ENCODE assay signal across 28 cellular contexts in genomic region chr5:43296835-43297234, GRCh38.
"Had no signal": no experiment of that assay in that cellular context is flagged by ENCODE, and none has a peak within 500 bp of the region (broad histone marks: within the 10 kb centered on the region; RNA-seq: fewer than 3 reads in every experiment).

No MANE protein-coding gene starts in this region.

- H3K9me3 Mint-ChIP-seq: activated CD4-positive, alpha-beta memory T cell treated with anti-CD3 and anti-CD28 coated beads for 36 hours; activated CD4-positive, alpha-beta T cell treated with anti-CD3 and anti-CD28 coated beads, Interleukin-2, amount 10 ng/mL, durations not matched to agents 24 days and 14 days; activated T-cell treated with anti-CD3 and anti-CD28 coated beads, Interleukin-2, amount 50 U/mL, for 4 hours; T-cell; T-helper 1 cell treated with Interleukin-12 subunit alpha and Interleukin-12 subunit beta and Interleukin-4 antibody, amounts not matched to agents 30 μg/mL and 1 μg/mL, for 36 hours had no signal

- DNase-seq: activated CD4-positive, alpha-beta memory T cell treated with anti-CD3 and anti-CD28 coated beads for 36 hours; activated CD4-positive, alpha-beta T cell treated with anti-CD3 and anti-CD28 coated beads for 36 hours; activated CD4-positive, alpha-beta T cell treated with anti-CD3 and anti-CD28 coated beads, Interleukin-2, amount 10 ng/mL, durations not matched to agents 24 days and 14 days; activated CD4-positive, CD25-positive, alpha-beta regulatory T cell; activated CD4-positive, CD25-positive, alpha-beta regulatory T cell treated with anti-CD3 and anti-CD28 coated beads, Interleukin-2, amount 50 U/mL, for 72 hours; activated CD8-positive, alpha-beta memory T cell treated with anti-CD3 and anti-CD28 coated beads, Interleukin-2, amount 50 U/mL, for 48 hours; activated effector memory CD4-positive, alpha-beta T cell treated with Interleukin-2 at 50 U/mL for 16 hours; activated gamma-delta T cell treated with Interleukin-2 at 50 U/mL for 16 hours; activated naive CD4-positive, alpha-beta T cell treated with anti-CD3 and anti-CD28 coated beads, Interleukin-2, amount 50 U/mL, for 16 hours; activated naive CD4-positive, alpha-beta T cell treated with Interleukin-2 at 50 U/mL for 16 hours; activated T-cell treated with anti-CD3 and anti-CD28 coated beads for 4 hours; activated T-cell treated with anti-CD3 and anti-CD28 coated beads, Interleukin-2, amount 50 U/mL, for 4 hours; amniotic stem cell; anterior cingulate cortex; brain microvascular endothelial cell; central memory CD4-positive, alpha-beta T cell; cerebellar nuclear complex; colonic mucosa; effector CD8-positive, alpha-beta T cell; esophagus squamous epithelium; foreskin melanocyte; heart right ventricle; SW 1271; T-cell had no signal

- H3K27me3 ChIP-seq: brain microvascular endothelial cell, colonic mucosa, esophagus squamous epithelium, gastroesophageal sphincter, heart right ventricle had no signal

- ATAC-seq: activated CD4-positive, alpha-beta T cell treated with anti-CD3 and anti-CD28 coated beads for 36 hours; activated T-cell treated with anti-CD3 and anti-CD28 coated beads, Interleukin-2, amount 50 U/mL, for 4 hours; gastroesophageal sphincter; heart right ventricle; T-cell had no signal

- H3K27me3 Mint-ChIP-seq: activated CD4-positive, alpha-beta memory T cell treated with anti-CD3 and anti-CD28 coated beads for 36 hours; activated CD4-positive, alpha-beta T cell treated with anti-CD3 and anti-CD28 coated beads for 36 hours; activated CD4-positive, alpha-beta T cell treated with anti-CD3 and anti-CD28 coated beads, Interleukin-2, amount 10 ng/mL, durations not matched to agents 24 days and 14 days; activated naive CD8-positive, alpha-beta T cell; T-cell had no signal

- H3K9me3 ChIP-seq: colonic mucosa, esophagus squamous epithelium, gastroesophageal sphincter, heart right ventricle had no signal

- H3K4me3 Mint-ChIP-seq: activated CD4-positive, alpha-beta memory T cell treated with anti-CD3 and anti-CD28 coated beads for 36 hours; activated CD4-positive, alpha-beta T cell treated with anti-CD3 and anti-CD28 coated beads for 36 hours; activated CD4-positive, alpha-beta T cell treated with anti-CD3 and anti-CD28 coated beads, Interleukin-2, amount 10 ng/mL, durations not matched to agents 24 days and 14 days; activated naive CD8-positive, alpha-beta T cell; activated T-cell treated with anti-CD3 and anti-CD28 coated beads, Interleukin-2, amount 50 U/mL, for 4 hours; T-cell; T-helper 1 cell treated with Interleukin-12 subunit alpha and Interleukin-12 subunit beta and Interleukin-4 antibody, amounts not matched to agents 30 μg/mL and 1 μg/mL, for 36 hours had no signal

- H3K4me3 ChIP-seq: colonic mucosa, esophagus squamous epithelium, gastroesophageal sphincter, heart right ventricle had no signal

- H3K27ac Mint-ChIP-seq: activated CD4-positive, alpha-beta memory T cell treated with anti-CD3 and anti-CD28 coated beads for 36 hours; activated CD4-positive, alpha-beta T cell treated with anti-CD3 and anti-CD28 coated beads for 36 hours; activated CD4-positive, alpha-beta T cell treated with anti-CD3 and anti-CD28 coated beads, Interleukin-2, amount 10 ng/mL, durations not matched to agents 24 days and 14 days; activated naive CD8-positive, alpha-beta T cell; T-cell; T-helper 1 cell treated with Interleukin-12 subunit alpha and Interleukin-12 subunit beta and Interleukin-4 antibody, amounts not matched to agents 30 μg/mL and 1 μg/mL, for 36 hours had no signal

- H3K4me1 ChIP-seq: colonic mucosa had no signal

- H3K27ac ChIP-seq: brain microvascular endothelial cell, colonic mucosa, epithelial cell of prostate, esophagus squamous epithelium, gastroesophageal sphincter, heart right ventricle had no signal
